In genomic region chr10:124916098-124916584, GRCh38 we compare ENCODE assay signal across 8 cellular contexts. TPM values are rescaled to one million over a fixed set of nuclear protein-coding genes. Genes with fewer than 3 reads are reported as not detected.
DNase-seq lines count a peak whose midpoint lies in the region; ATAC-seq and TF ChIP-seq lines count a peak whose summit lies in the region.

No MANE protein-coding gene starts in this region.

- DNase-seq in WTC11 (ENCODE audit: low spot score), result no peak
- peak; percentile 10 for DNase-seq in glomerular endothelial cell (ENCODE audit: extremely low read depth, low read depth, low spot score)
- no peak for DNase-seq in psoas muscle
- no peak for DNase-seq in RPMI8226
- no peak for DNase-seq in NCI-H1930 (lab: John Stamatoyannopoulos, UW)

- H3K4me1 Mint-ChIP-seq in WTC11, result peaks cover 20% of the 10 kb centered on the region

- 2 to 3% (median 2%) methylated on average over 13 of the region's 13 CpGs for WGBS in psoas muscle, 3 donors

- no peaks in the 10 kb centered on the region for H3K9me3 ChIP-seq in psoas muscle

- H3K27ac ChIP-seq in psoas muscle, result peak overlapping the region; percentile 95

- peak overlapping the region; percentile 95 for H3K27ac Mint-ChIP-seq in WTC11

- intact Hi-C loops in psoas muscle (cut with DNase I), result loop anchor here (5.0 to 10.0 kb wide), 2 partner anchors 229 to 906 kb away; partner anchors contain the start of genes BCCIP (in 1 of the 2) and UROS (in 1 of the 2)

- no peaks in the 10 kb centered on the region for H3K36me3 Mint-ChIP-seq in WTC11

- no peaks in the 10 kb centered on the region for H3K36me3 ChIP-seq in psoas muscle (ENCODE audit: insufficient read depth in 1 of 2, low read depth in 1 of 2)

- no peaks in the 10 kb centered on the region for H3K9me3 Mint-ChIP-seq in WTC11

- no peak for TF ChIP-seq CTCF in WTC11 (IDR thresholded peaks at IDR 0.05)
- no peak for TF ChIP-seq CTCF in psoas muscle (IDR thresholded peaks at IDR 0.05)

- CTCF ChIA-PET in WTC11 (lab: Charles Lee), result no interaction called here

- peaks cover 52% of the 10 kb centered on the region for H3K4me1 ChIP-seq in psoas muscle

- peak; percentile 9 for ATAC-seq in GM18502 (IDR thresholded peaks at IDR 0.05; ENCODE audit: poor library complexity, unreplicated experiment)
- ATAC-seq in HG03066 (IDR thresholded peaks at IDR 0.05; ENCODE audit: low read depth, unreplicated experiment), result peak; percentile 7
- no peak for ATAC-seq in WTC11
- ATAC-seq in psoas muscle, result peak in 1 of 4 donors; percentile 10
- ATAC-seq in HG02798 (IDR thresholded peaks at IDR 0.05; ENCODE audit: poor library complexity, unreplicated experiment), result no peak

- no peaks in the 10 kb centered on the region for H3K27me3 Mint-ChIP-seq in WTC11 (ENCODE audit: low read depth)

- H3K27me3 ChIP-seq in psoas muscle (ENCODE audit: insufficient read depth in 3 of 3, low read length in 2 of 3), result no peaks in the 10 kb centered on the region

- H3K4me3 ChIP-seq in psoas muscle, result peak overlapping the region; percentile 81

- POLR2A ChIA-PET in WTC11 (lab: Charles Lee), result no interaction called here

- H3K4me3 Mint-ChIP-seq in WTC11, result peak overlapping the region; percentile 86

TF ChIP-seq in WTC11, 78 proteins besides CTCF, POLR2A, EP300 and RAD21:
- no peak for TF ChIP-seq NR1H2 (CRISPR knock-in tag; IDR thresholded peaks at IDR 0.05)
- no peak for TF ChIP-seq ATF1 (CRISPR knock-in tag; IDR thresholded peaks at IDR 0.05)
- no peak for TF ChIP-seq ZNF396 (CRISPR knock-in tag; IDR thresholded peaks at IDR 0.05; ENCODE audit: borderline replicate concordance)
- TF ChIP-seq FOXK1 (CRISPR knock-in tag; IDR thresholded peaks at IDR 0.05), result no peak
- TF ChIP-seq IRF1 (CRISPR knock-in tag; IDR thresholded peaks at IDR 0.05), result no peak
- TF ChIP-seq ZNF425 (CRISPR knock-in tag; conservative IDR thresholded peaks at IDR 0.05), result no peak

RNA-seq across cellular contexts. Expression of gene ZRANB1, which starts 25.8 kb away (rescaled TPM):
- total RNA-seq in WTC11 (2021) (13.9 to 15.9 TPM (median 15.3 TPM) in 3 replicates), glomerular endothelial cell (12.3 and 14.2 TPM in 2 replicates), psoas muscle (10 to 100 TPM; 25.7 to 81.4 (median 53.1) TPM)
- polyA plus RNA-seq in psoas muscle, result 100 to 1,000 TPM in 1 of 3 donors, 10 to 100 TPM in 2; 20.9 to 115 (median 57.3) TPM

Comparison
In these comparisons a context has a peak if more than half of its experiments do, and no peak if none do; other contexts are left out.
1. ATAC-seq: peak in GM18502 (single experiment) and HG03066 (single experiment); none in WTC11 (single experiment) and HG02798 (single experiment).